ENCODE assay signal across 11 cellular contexts in the genomic region with DNA sequence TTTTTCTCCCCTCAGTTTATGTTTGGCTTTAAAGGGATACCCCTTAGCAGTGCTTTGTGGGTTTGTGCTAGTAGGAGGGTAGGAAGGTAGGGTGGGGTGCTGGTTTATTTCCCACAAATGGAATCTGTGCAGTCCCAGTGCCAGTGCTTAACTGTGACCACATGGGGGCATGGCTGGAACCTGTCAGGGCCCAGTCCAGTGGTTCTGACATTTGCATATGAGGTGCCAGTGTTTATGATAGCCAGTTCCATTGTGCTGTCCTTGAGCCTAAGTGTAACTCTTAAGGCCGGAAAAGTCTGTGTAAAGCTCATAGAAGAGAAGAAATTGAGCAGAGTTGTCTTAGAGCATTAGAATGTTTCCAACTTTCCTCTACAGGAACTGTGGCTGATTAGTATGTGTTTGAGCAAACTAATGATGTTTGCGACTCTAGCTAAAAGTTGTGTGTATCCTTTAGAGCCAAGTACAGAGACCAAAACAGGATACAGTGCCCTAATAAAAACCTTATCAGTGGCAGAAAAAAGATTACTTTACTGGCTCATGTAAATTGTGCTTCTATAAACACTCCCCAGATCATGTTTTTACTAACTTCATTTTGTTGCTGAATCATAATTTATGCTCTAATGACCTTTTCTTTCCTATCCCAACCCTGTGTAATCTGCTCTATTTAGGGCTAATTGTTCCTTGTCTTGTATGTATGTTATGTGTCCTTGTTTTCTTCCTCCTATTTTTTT. TPM values are rescaled to one million over a fixed set of nuclear protein-coding genes. Genes with fewer than 3 reads are reported as not detected.
DNase-seq lines count a peak whose midpoint lies in the region; ATAC-seq, FAIRE-seq and TF ChIP-seq lines count a peak whose summit lies in the region.
"Had no signal": no experiment of that assay in that cellular context is flagged by ENCODE, and none has a peak within 500 bp of the region (broad histone marks: within the 10 kb centered on the region; RNA-seq: fewer than 3 reads in every experiment).

No MANE protein-coding gene starts in this region.

- H3K27ac ChIP-seq in HepG2 (ENCODE audit: extremely low read length, insufficient read depth, low read length) = no peak overlapping the region

- H3K9me3 ChIP-seq in HepG2 (ENCODE audit: low read length) = no peaks in the 10 kb centered on the region

- 100% methylated on average over 2 of the region's 2 CpGs for WGBS in HepG2 (ENCODE audit: low lambda C conversion rate)

- intact Hi-C loops in Right ventricle myocardium superior (cut with DNase I) (loop anchor here (5.0 kb wide), 1 partner anchor 43 kb away; no protein-coding TSS in a partner anchor), cardiac septum (cut with DNase I) (no loop called here), HepG2 (cut with micrococcal nuclease; ENCODE audit: unreplicated experiment) (no loop called here)

- H3K36me3 ChIP-seq in bronchial epithelial cell (ENCODE audit: control insufficient read depth, insufficient read depth, low read length) = no peaks in the 10 kb centered on the region
- H3K36me3 ChIP-seq in HepG2 (replicated peaks in 1 of 2; ENCODE audit: control insufficient read depth in 1 of 2, insufficient read depth in 2 of 2, low read length in 2 of 2) = peaks cover 7 to 35% of the 10 kb centered on the region in 2 experiments; a peak in 4 of 5 replicates

- peak; percentile 40 for ATAC-seq in Right ventricle myocardium superior (ENCODE audit: poor library complexity)
- peak; percentile 86 for ATAC-seq in HepG2
- no peak for ATAC-seq in GM18867 (IDR thresholded peaks at IDR 0.05; ENCODE audit: unreplicated experiment)

- TF ChIP-seq POLR2A in HepG2 (IDR thresholded peaks at IDR 0.05; ENCODE audit: insufficient read depth in 1 of 2, low read depth in 2 of 2, low read length in 2 of 2) = no peak

- in situ Hi-C loops in HepG2 (cut with HindIII; ENCODE audit: extremely low pct_ligation_motif_present, low pct_unique_long_range_greater_than_20kb) = no loop called here

- no peak for TF ChIP-seq RAD21 in HepG2 (CRISPR knock-in tag; IDR thresholded peaks at IDR 0.05)

- POLR2A ChIA-PET in HepG2 (lab: Yijun Ruan, JAX) = no interaction called here

- BruUV-seq in HepG2 (replicated peaks; lab: Mats Ljungman, UMichigan) = no TSS peak

- H3K27me3 ChIP-seq in bronchial epithelial cell (ENCODE audit: control insufficient read depth, insufficient read depth, low read length) (no peaks in the 10 kb centered on the region), HepG2 (ENCODE audit: control insufficient read depth in 1 of 2, insufficient read depth in 2 of 2, low read length in 2 of 2) (no peaks in the 10 kb centered on the region)

- no peaks in the 10 kb centered on the region for H4K20me1 ChIP-seq in HepG2 (ENCODE audit: insufficient read depth, low read length)

- no peak overlapping the region for H3K4me2 ChIP-seq in HepG2 (ENCODE audit: low read depth, low read length)

- H3K4me3 ChIP-seq in bronchial epithelial cell (ENCODE audit: low read depth, low read length) (no peak overlapping the region), HepG2 (replicated peaks in 1 of 3; ENCODE audit: insufficient read depth in 1 of 3, low read depth in 2 of 3, low read length in 3 of 3) (no peak overlapping the region)

- H3K9ac ChIP-seq in HepG2 (ENCODE audit: insufficient read depth, low read depth, low read length) = no peak overlapping the region

- CTCF ChIA-PET in HepG2 (lab: Yijun Ruan, JAX; ENCODE audit: low intra/inter-chr PET ratio, low total read pairs) = interaction anchor here (0.5 to 0.6 kb wide), 2 partner anchors 22 kb away, joined by 3 read pairs; no protein-coding TSS in a partner anchor

- H2AFZ ChIP-seq in HepG2 (ENCODE audit: low read length) = no peak overlapping the region

- DNase-seq in Right ventricle myocardium superior (peak; percentile 46), cardiac septum (ENCODE audit: low spot score) (no peak), bronchial epithelial cell (ENCODE audit: low read depth) (no peak), HepG2 (ENCODE audit: low spot score) (no peak), iPS-NIHi11 (ENCODE audit: low spot score) (no peak), mucosa of gallbladder (ENCODE audit: low spot score) (no peak), epidermal melanocyte (ENCODE audit: insufficient read length, low spot score) (no peak)
- DNase-seq: activated CD4-positive, alpha-beta T cell treated with anti-CD3 and anti-CD28 coated beads, Interleukin-2, amount 10 ng/mL, durations not matched to agents 24 days and 14 days; CD8-positive, alpha-beta memory T cell; immature natural killer cell had no signal

- TF ChIP-seq CTCF in bronchial epithelial cell (IDR thresholded peaks at IDR 0.05; ENCODE audit: insufficient read depth, low read length, severe bottlenecking) (peak; percentile 33), HepG2 (CRISPR knock-in tag; IDR thresholded peaks at IDR 0.05) (peak; percentile 45)

- FAIRE-seq in bronchial epithelial cell (lab: Jason Lieb, UNC) (peak; percentile 18), HepG2 (lab: Jason Lieb, UNC) (peak; percentile 8)

- H3K4me1 ChIP-seq in HepG2 (ENCODE audit: insufficient read depth, low read length) = no peaks in the 10 kb centered on the region

- H3K79me2 ChIP-seq in HepG2 (ENCODE audit: insufficient read depth, low read length) = no peaks in the 10 kb centered on the region

- TF ChIP-seq EP300 in HepG2 (IDR thresholded peaks at IDR 0.05; ENCODE audit: low read depth in 2 of 2, low read length in 2 of 2) (no peak), HepG2 (CRISPR knock-in tag; IDR thresholded peaks at IDR 0.05; ENCODE audit: borderline replicate concordance) (no peak)

RNA-seq across cellular contexts. Expression of a gene that starts 38.1 kb away (rescaled TPM):
- total RNA-seq in Right ventricle myocardium superior = 19.3 TPM
- total RNA-seq in cardiac septum = 29.0 TPM
- total RNA-seq in bronchial epithelial cell = 9.5 and 10.8 TPM in 2 replicates
- 25.0 and 29.7 TPM in 2 replicates for total RNA-seq in HepG2 (2016; rRNA removed; fragmentation: Illumina TruSeq; extraction: Trizol)
- total RNA-seq in HepG2 (2016; cell fraction: cytosol; rRNA removed; fragmentation: Illumina TruSeq; extraction: Trizol; ENCODE audit: low read depth) = 3.1 and 3.8 TPM in 2 replicates
- total RNA-seq in HepG2 (2016; cell fraction: insoluble cytoplasmic fraction; rRNA removed; fragmentation: Illumina TruSeq; extraction: Trizol) = 25.9 and 27.6 TPM in 2 replicates
- 9.8 and 10.5 TPM in 2 replicates for total RNA-seq in HepG2 (2016; cell fraction: membrane; rRNA removed; fragmentation: Illumina TruSeq; extraction: Trizol)
- total RNA-seq in HepG2 (2016; cell fraction: nucleus; rRNA removed; fragmentation: Illumina TruSeq; extraction: Trizol) = 23.5 and 24.4 TPM in 2 replicates
- polyA plus RNA-seq in HepG2 (2011; rRNA removed) = 7.8 and 10.4 TPM in 2 replicates
- 5.8 and 6.4 TPM in 2 replicates for polyA plus RNA-seq in HepG2 (2011; cell fraction: cytosol; rRNA removed)
- polyA plus RNA-seq in HepG2 (2011; cell fraction: nucleus; rRNA removed) = 8.3 and 10.8 TPM in 2 replicates
- 5.4 and 8.1 TPM in 2 replicates for polyA plus RNA-seq in HepG2 (2012)
- 0.92 and 1.2 TPM in 2 replicates for polyA plus RNA-seq in HepG2 (2016; cell fraction: cytosol; fragmentation: Illumina TruSeq; extraction: Trizol; ENCODE audit: low read depth)
- 18.3 and 18.5 TPM in 2 replicates for polyA plus RNA-seq in HepG2 (2016; cell fraction: insoluble cytoplasmic fraction; fragmentation: Illumina TruSeq; extraction: Trizol; ENCODE audit: low read depth)
- polyA plus RNA-seq in HepG2 (2016; cell fraction: membrane; fragmentation: Illumina TruSeq; extraction: Trizol; ENCODE audit: low read depth) = 3.9 and 4.0 TPM in 2 replicates
- polyA plus RNA-seq in HepG2 (2016; cell fraction: nucleus; fragmentation: Illumina TruSeq; extraction: Trizol; ENCODE audit: insufficient read depth, low read depth) = 15.8 and 16.2 TPM in 2 replicates
- polyA minus RNA-seq in HepG2 (2011; rRNA and poly(A)+ RNA removed; ENCODE audit: low replicate concordance) = 14.7 and 35.3 TPM in 2 replicates
- 13.1 and 16.2 TPM in 2 replicates for polyA minus RNA-seq in HepG2 (2011; cell fraction: cytosol; rRNA and poly(A)+ RNA removed)
- 27.1 and 33.9 TPM in 2 replicates for polyA minus RNA-seq in HepG2 (2011; cell fraction: nucleus; rRNA and poly(A)+ RNA removed)
- total RNA-seq in mucosa of gallbladder = 25.1 TPM
- polyA plus RNA-seq: immature natural killer cell had no signal

RNA-seq across cellular contexts. Expression of a gene that starts 50.0 kb away (rescaled TPM):
- total RNA-seq in Right ventricle myocardium superior (154 TPM), cardiac septum (123 TPM), bronchial epithelial cell (24.5 and 27.4 TPM in 2 replicates), HepG2 (2016; rRNA removed; fragmentation: Illumina TruSeq; extraction: Trizol) (62.2 and 73.2 TPM in 2 replicates), mucosa of gallbladder (25.0 TPM)
- total RNA-seq in HepG2 (2016; cell fraction: cytosol; rRNA removed; fragmentation: Illumina TruSeq; extraction: Trizol; ENCODE audit: low read depth) = 15.1 and 15.7 TPM in 2 replicates
- 63.4 and 67.7 TPM in 2 replicates for total RNA-seq in HepG2 (2016; cell fraction: insoluble cytoplasmic fraction; rRNA removed; fragmentation: Illumina TruSeq; extraction: Trizol)
- 30.4 and 35.5 TPM in 2 replicates for total RNA-seq in HepG2 (2016; cell fraction: membrane; rRNA removed; fragmentation: Illumina TruSeq; extraction: Trizol)
- 32.8 and 36.5 TPM in 2 replicates for total RNA-seq in HepG2 (2016; cell fraction: nucleus; rRNA removed; fragmentation: Illumina TruSeq; extraction: Trizol)
- 21.5 and 26.4 TPM in 2 replicates for polyA plus RNA-seq in HepG2 (2011; rRNA removed)
- polyA plus RNA-seq in HepG2 (2011; cell fraction: cytosol; rRNA removed) = 15.5 and 18.8 TPM in 2 replicates
- 9.0 and 9.7 TPM in 2 replicates for polyA plus RNA-seq in HepG2 (2011; cell fraction: nucleus; rRNA removed)
- 19.8 and 28.1 TPM in 2 replicates for polyA plus RNA-seq in HepG2 (2012)
- polyA plus RNA-seq in HepG2 (2016; cell fraction: cytosol; fragmentation: Illumina TruSeq; extraction: Trizol; ENCODE audit: low read depth) = 7.9 TPM in 2 replicates
- polyA plus RNA-seq in HepG2 (2016; cell fraction: insoluble cytoplasmic fraction; fragmentation: Illumina TruSeq; extraction: Trizol; ENCODE audit: low read depth) = 71.4 and 72.1 TPM in 2 replicates
- 18.4 and 21.2 TPM in 2 replicates for polyA plus RNA-seq in HepG2 (2016; cell fraction: membrane; fragmentation: Illumina TruSeq; extraction: Trizol; ENCODE audit: low read depth)
- 37.6 and 38.9 TPM in 2 replicates for polyA plus RNA-seq in HepG2 (2016; cell fraction: nucleus; fragmentation: Illumina TruSeq; extraction: Trizol; ENCODE audit: insufficient read depth, low read depth)
- 27.1 and 37.7 TPM in 2 replicates for polyA minus RNA-seq in HepG2 (2011; rRNA and poly(A)+ RNA removed; ENCODE audit: low replicate concordance)
- polyA minus RNA-seq in HepG2 (2011; cell fraction: cytosol; rRNA and poly(A)+ RNA removed) = 30.4 and 33.5 TPM in 2 replicates
- 24.3 and 31.8 TPM in 2 replicates for polyA minus RNA-seq in HepG2 (2011; cell fraction: nucleus; rRNA and poly(A)+ RNA removed)

RNA-seq across cellular contexts. Expression of a gene that starts 56.5 kb away (rescaled TPM):
- total RNA-seq in Right ventricle myocardium superior (1.7 TPM), cardiac septum (2.6 TPM), bronchial epithelial cell (0.26 and 2.3 TPM in 2 replicates), HepG2 (2016; rRNA removed; fragmentation: Illumina TruSeq; extraction: Trizol) (7.4 and 10.5 TPM in 2 replicates), mucosa of gallbladder (34.4 TPM)
- total RNA-seq in HepG2 (2016; cell fraction: cytosol; rRNA removed; fragmentation: Illumina TruSeq; extraction: Trizol; ENCODE audit: low read depth) = 4.1 and 5.5 TPM in 2 replicates
- 6.8 and 7.2 TPM in 2 replicates for total RNA-seq in HepG2 (2016; cell fraction: insoluble cytoplasmic fraction; rRNA removed; fragmentation: Illumina TruSeq; extraction: Trizol)
- 8.8 and 9.2 TPM in 2 replicates for total RNA-seq in HepG2 (2016; cell fraction: membrane; rRNA removed; fragmentation: Illumina TruSeq; extraction: Trizol)
- total RNA-seq in HepG2 (2016; cell fraction: nucleus; rRNA removed; fragmentation: Illumina TruSeq; extraction: Trizol) = 4.1 and 4.7 TPM in 2 replicates
- polyA plus RNA-seq in HepG2 (2011; rRNA removed) = 11.0 and 16.5 TPM in 2 replicates
- polyA plus RNA-seq in HepG2 (2011; cell fraction: cytosol; rRNA removed) = 13.1 and 14.8 TPM in 2 replicates
- polyA plus RNA-seq in HepG2 (2011; cell fraction: nucleus; rRNA removed) = 5.6 and 8.0 TPM in 2 replicates
- 9.9 and 12.8 TPM in 2 replicates for polyA plus RNA-seq in HepG2 (2012)
- 5.0 TPM in 2 replicates for polyA plus RNA-seq in HepG2 (2016; cell fraction: cytosol; fragmentation: Illumina TruSeq; extraction: Trizol; ENCODE audit: low read depth)
- 9.5 and 12.3 TPM in 2 replicates for polyA plus RNA-seq in HepG2 (2016; cell fraction: insoluble cytoplasmic fraction; fragmentation: Illumina TruSeq; extraction: Trizol; ENCODE audit: low read depth)
- polyA plus RNA-seq in HepG2 (2016; cell fraction: membrane; fragmentation: Illumina TruSeq; extraction: Trizol; ENCODE audit: low read depth) = 9.8 and 10.0 TPM in 2 replicates
- 8.5 and 9.1 TPM in 2 replicates for polyA plus RNA-seq in HepG2 (2016; cell fraction: nucleus; fragmentation: Illumina TruSeq; extraction: Trizol; ENCODE audit: insufficient read depth, low read depth)
- 3.9 TPM in 1 of 2 replicates, not detected in the other for polyA minus RNA-seq in HepG2 (2011; rRNA and poly(A)+ RNA removed; ENCODE audit: low replicate concordance)
- 3.7 and 7.0 TPM in 2 replicates for polyA minus RNA-seq in HepG2 (2011; cell fraction: cytosol; rRNA and poly(A)+ RNA removed)
- 3.3 and 5.7 TPM in 2 replicates for polyA minus RNA-seq in HepG2 (2011; cell fraction: nucleus; rRNA and poly(A)+ RNA removed)
- total RNA-seq: activated CD4-positive, alpha-beta T cell treated with anti-CD3 and anti-CD28 coated beads, Interleukin-2, amount 10 ng/mL, durations not matched to agents 24 days and 14 days; CD8-positive, alpha-beta memory T cell had no signal
- polyA plus RNA-seq: CD8-positive, alpha-beta memory T cell; immature natural killer cell had no signal
